ENCODE assay signal across 1 cellular context in genomic region chr17:39197380-39198185, GRCh38.
A peak's percentile ranks its signal among the peaks of the same experiment; 100 is the strongest.
TF ChIP-seq lines count a peak whose summit lies in the region.

TSS of gene CACNB1 (minus strand) at chr17:39197669. CDS start at chr17:39197495, 174 bp downstream.

TF ChIP-seq in HEK293, 187 proteins besides CTCF, POLR2A, EP300 and RAD21 (continued from another document and continues in another):
- TF ChIP-seq, protein P1, sequence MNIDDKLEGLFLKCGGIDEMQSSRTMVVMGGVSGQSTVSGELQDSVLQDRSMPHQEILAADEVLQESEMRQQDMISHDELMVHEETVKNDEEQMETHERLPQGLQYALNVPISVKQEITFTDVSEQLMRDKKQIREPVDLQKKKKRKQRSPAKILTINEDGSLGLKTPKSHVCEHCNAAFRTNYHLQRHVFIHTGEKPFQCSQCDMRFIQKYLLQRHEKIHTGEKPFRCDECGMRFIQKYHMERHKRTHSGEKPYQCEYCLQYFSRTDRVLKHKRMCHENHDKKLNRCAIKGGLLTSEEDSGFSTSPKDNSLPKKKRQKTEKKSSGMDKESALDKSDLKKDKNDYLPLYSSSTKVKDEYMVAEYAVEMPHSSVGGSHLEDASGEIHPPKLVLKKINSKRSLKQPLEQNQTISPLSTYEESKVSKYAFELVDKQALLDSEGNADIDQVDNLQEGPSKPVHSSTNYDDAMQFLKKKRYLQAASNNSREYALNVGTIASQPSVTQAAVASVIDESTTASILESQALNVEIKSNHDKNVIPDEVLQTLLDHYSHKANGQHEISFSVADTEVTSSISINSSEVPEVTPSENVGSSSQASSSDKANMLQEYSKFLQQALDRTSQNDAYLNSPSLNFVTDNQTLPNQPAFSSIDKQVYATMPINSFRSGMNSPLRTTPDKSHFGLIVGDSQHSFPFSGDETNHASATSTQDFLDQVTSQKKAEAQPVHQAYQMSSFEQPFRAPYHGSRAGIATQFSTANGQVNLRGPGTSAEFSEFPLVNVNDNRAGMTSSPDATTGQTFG (tag by site-specific recombination; IDR thresholded peaks at IDR 0.05; ENCODE audit: borderline replicate concordance), result no peak
- TF ChIP-seq PRDM1 (tag by site-specific recombination; IDR thresholded peaks at IDR 0.05) (no peak), OVOL3 (tag by site-specific recombination; IDR thresholded peaks at IDR 0.05) (no peak), ZNF521 (tag by site-specific recombination; IDR thresholded peaks at IDR 0.05) (no peak), ZNF132 (tag by site-specific recombination; IDR thresholded peaks at IDR 0.05; ENCODE audit: borderline replicate concordance) (no peak), PRDM6 (tag by site-specific recombination; IDR thresholded peaks at IDR 0.05) (no peak), TCF7L2 (IDR thresholded peaks at IDR 0.05; ENCODE audit: borderline replicate concordance, low read depth, low read length) (no peak), ZNF335 (tag by site-specific recombination; conservative IDR thresholded peaks at IDR 0.05) (peak; percentile 41; the same call in 1 of the 2 replicates), ZNF280D (tag by site-specific recombination; IDR thresholded peaks at IDR 0.05) (no peak), ZNF155 (tag by site-specific recombination; IDR thresholded peaks at IDR 0.05) (no peak), ZNF311 (tag by site-specific recombination; IDR thresholded peaks at IDR 0.05; ENCODE audit: borderline replicate concordance) (no peak), ZNF560 (tag by site-specific recombination; IDR thresholded peaks at IDR 0.05; ENCODE audit: borderline replicate concordance) (no peak), ZNF658 (tag by site-specific recombination; IDR thresholded peaks at IDR 0.05) (no peak), ZNF398 (tag by site-specific recombination; IDR thresholded peaks at IDR 0.05) (peak; percentile 87), ZNF501 (tag by site-specific recombination; IDR thresholded peaks at IDR 0.05) (peak; percentile 67), PRDM10 (tag by site-specific recombination; IDR thresholded peaks at IDR 0.05) (peak; percentile 55; the same call in 1 of the 2 replicates), SCRT2 (tag by site-specific recombination; IDR thresholded peaks at IDR 0.05) (no peak), ZFP37 (tag by site-specific recombination; IDR thresholded peaks at IDR 0.05) (no peak), ZNF214 (tag by site-specific recombination; IDR thresholded peaks at IDR 0.05; ENCODE audit: borderline replicate concordance) (no peak), ZNF48 (tag by site-specific recombination; IDR thresholded peaks at IDR 0.05) (no peak), ZNF157 (tag by site-specific recombination; IDR thresholded peaks at IDR 0.05) (no peak), ATF2 (tag by site-specific recombination; IDR thresholded peaks at IDR 0.05; ENCODE audit: low read depth) (no peak), ZNF664 (tag by site-specific recombination; IDR thresholded peaks at IDR 0.05) (no peak), ZNF670 (tag by site-specific recombination; IDR thresholded peaks at IDR 0.05; ENCODE audit: low read depth) (no peak), ZNF624 (tag by site-specific recombination; IDR thresholded peaks at IDR 0.05) (no peak), ZNF596 (tag by site-specific recombination; IDR thresholded peaks at IDR 0.05) (0 out of 2 replicates have a peak, but pooled peaks have one; percentile 40), ZNF513 (tag by site-specific recombination; IDR thresholded peaks at IDR 0.05) (no peak), BCL11B (tag by site-specific recombination; IDR thresholded peaks at IDR 0.05; ENCODE audit: low read depth) (no peak), ZNF350 (tag by site-specific recombination; IDR thresholded peaks at IDR 0.05) (no peak), ZXDB (tag by site-specific recombination; IDR thresholded peaks at IDR 0.05) (no peak), ZNF391 (tag by site-specific recombination; IDR thresholded peaks at IDR 0.05; ENCODE audit: borderline replicate concordance, low read depth) (no peak), HOXA7 (CRISPR knock-in tag; IDR thresholded peaks at IDR 0.05; ENCODE audit: borderline replicate concordance) (no peak)
- TF ChIP-seq, protein P2, sequence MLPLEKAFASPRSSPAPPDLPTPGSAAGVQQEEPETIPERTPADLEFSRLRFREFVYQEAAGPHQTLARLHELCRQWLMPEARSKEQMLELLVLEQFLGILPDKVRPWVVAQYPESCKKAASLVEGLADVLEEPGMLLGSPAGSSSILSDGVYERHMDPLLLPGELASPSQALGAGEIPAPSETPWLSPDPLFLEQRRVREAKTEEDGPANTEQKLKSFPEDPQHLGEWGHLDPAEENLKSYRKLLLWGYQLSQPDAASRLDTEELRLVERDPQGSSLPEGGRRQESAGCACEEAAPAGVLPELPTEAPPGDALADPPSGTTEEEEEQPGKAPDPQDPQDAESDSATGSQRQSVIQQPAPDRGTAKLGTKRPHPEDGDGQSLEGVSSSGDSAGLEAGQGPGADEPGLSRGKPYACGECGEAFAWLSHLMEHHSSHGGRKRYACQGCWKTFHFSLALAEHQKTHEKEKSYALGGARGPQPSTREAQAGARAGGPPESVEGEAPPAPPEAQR (tag by site-specific recombination; IDR thresholded peaks at IDR 0.05), result no peak
